22 cellular contexts compared by ENCODE assay signal in genomic region chr6:153563001-153563400, GRCh38.
A peak's percentile ranks its signal among the peaks of the same experiment; 100 is the strongest.
DNase-seq lines count a peak whose midpoint lies in the region; ATAC-seq and TF ChIP-seq lines count a peak whose summit lies in the region.
"Had no signal": no experiment of that assay in that cellular context is flagged by ENCODE, and none has a peak within 500 bp of the region (broad histone marks: within the 10 kb centered on the region; RNA-seq: fewer than 3 reads in every experiment).

No MANE protein-coding gene starts in this region.

- H3K4me3 Mint-ChIP-seq in T-helper 2 cell treated with Interferon-gamma antibody and Interleukin-4, amounts not matched to agents 5 μg/mL and 100 μg/mL, for 36 hours, result no peak overlapping the region
- H3K4me3 Mint-ChIP-seq: activated CD8-positive, alpha-beta memory T cell treated with anti-CD3 and anti-CD28 coated beads, Interleukin-2, amount 10 ng/mL, durations not matched to agents 7 days and 5 days had no signal

- no peak overlapping the region for H3K27ac ChIP-seq in A673 (ENCODE audit: low read depth, low read length, poor library complexity, severe bottlenecking)
- H3K27ac ChIP-seq in Panc1 (ENCODE audit: low read length), result no peak overlapping the region
- H3K27ac ChIP-seq: BLaER1, esophagus muscularis mucosa, spleen, tibial nerve had no signal

- H3K36me3 ChIP-seq in A673 (ENCODE audit: insufficient read depth, low read length, poor library complexity, severe bottlenecking), result no peaks in the 10 kb centered on the region
- no peaks in the 10 kb centered on the region; the same call in 1 of the 2 replicates for H3K36me3 ChIP-seq in Panc1 (ENCODE audit: control insufficient read depth, insufficient read depth, low read length)
- H3K36me3 ChIP-seq: BLaER1, esophagus muscularis mucosa, spleen, tibial nerve had no signal

- no peaks in the 10 kb centered on the region for H3K9me3 ChIP-seq in A673 (ENCODE audit: low read depth, low read length, poor library complexity, severe bottlenecking)
- H3K9me3 ChIP-seq in Panc1 (ENCODE audit: control insufficient read depth, insufficient read depth, low read depth, low read length), result no peaks in the 10 kb centered on the region
- H3K9me3 ChIP-seq: BLaER1, esophagus muscularis mucosa, spleen, tibial nerve had no signal

- in situ Hi-C loops in Panc1 (cut with HindIII; ENCODE audit: low pct_unique_long_range_greater_than_20kb, low sequenced_read_pairs), result no loop called here

- DNase-seq in A673 (ENCODE audit: low spot score) (peak; percentile 7), Panc1 (ENCODE audit: low read depth, low spot score) (no peak), fibroblast of pulmonary artery (ENCODE audit: low read depth) (no peak)
- DNase-seq in T-helper 2 cell treated with Interferon-gamma antibody and Interleukin-4, amounts not matched to agents 5 μg/mL and 100 μg/mL, for 36 hours (ENCODE audit: low spot score), result no peak
- DNase-seq in central memory CD4-positive, alpha-beta T cell, result no peak
- DNase-seq: activated CD8-positive, alpha-beta memory T cell treated with anti-CD3 and anti-CD28 coated beads, Interleukin-2, amount 10 ng/mL, durations not matched to agents 7 days and 5 days; activated T-cell treated with anti-CD3 and anti-CD28 coated beads, Interleukin-2, amount 50 U/mL, for 48 hours; effector CD4-positive, alpha-beta T cell; hypothalamus; KBM-7; NCI-H146; right cardiac atrium; SHP77; spleen; SW 1271; T1000 had no signal

- no peak overlapping the region for H3K27ac Mint-ChIP-seq in T-helper 2 cell treated with Interferon-gamma antibody and Interleukin-4, amounts not matched to agents 5 μg/mL and 100 μg/mL, for 36 hours
- H3K27ac Mint-ChIP-seq: activated CD8-positive, alpha-beta memory T cell treated with anti-CD3 and anti-CD28 coated beads, Interleukin-2, amount 10 ng/mL, durations not matched to agents 7 days and 5 days had no signal

- H3K27me3 ChIP-seq in A673 (replicated peaks; ENCODE audit: insufficient read depth, low read depth, low read length, poor library complexity) (no peaks in the 10 kb centered on the region), Panc1 (ENCODE audit: control insufficient read depth, insufficient read depth, low read length) (no peaks in the 10 kb centered on the region)
- H3K27me3 ChIP-seq: BLaER1, esophagus muscularis mucosa, spleen, tibial nerve had no signal

- no peaks in the 10 kb centered on the region for H3K36me3 Mint-ChIP-seq in T-helper 2 cell treated with Interferon-gamma antibody and Interleukin-4, amounts not matched to agents 5 μg/mL and 100 μg/mL, for 36 hours (ENCODE audit: low read depth)
- H3K36me3 Mint-ChIP-seq: activated CD8-positive, alpha-beta memory T cell treated with anti-CD3 and anti-CD28 coated beads, Interleukin-2, amount 10 ng/mL, durations not matched to agents 7 days and 5 days had no signal

- H3K4me1 Mint-ChIP-seq in T-helper 2 cell treated with Interferon-gamma antibody and Interleukin-4, amounts not matched to agents 5 μg/mL and 100 μg/mL, for 36 hours (ENCODE audit: low read depth), result no peaks in the 10 kb centered on the region
- H3K4me1 Mint-ChIP-seq: activated CD8-positive, alpha-beta memory T cell treated with anti-CD3 and anti-CD28 coated beads, Interleukin-2, amount 10 ng/mL, durations not matched to agents 7 days and 5 days had no signal

- BruUV-seq in A673 (replicated peaks; lab: Mats Ljungman, UMichigan), result no TSS peak
- BruUV-seq in Panc1 (replicated peaks; lab: Mats Ljungman, UMichigan), result no TSS peak

- H3K4me3 ChIP-seq in A673 (ENCODE audit: low read depth, low read length, poor library complexity, severe bottlenecking) (no peak overlapping the region), Panc1 (ENCODE audit: low read depth in 2 of 2, low read length in 2 of 2) (no peak overlapping the region), fibroblast of pulmonary artery (replicated peaks; ENCODE audit: low read depth, low read length) (no peak overlapping the region)
- H3K4me3 ChIP-seq: BLaER1, esophagus muscularis mucosa, spleen, tibial nerve had no signal

- H3K4me1 ChIP-seq in A673 (ENCODE audit: insufficient read depth, low read length, poor library complexity, severe bottlenecking), result peaks cover 5% of the 10 kb centered on the region
- H3K4me1 ChIP-seq in Panc1 (ENCODE audit: control insufficient read depth, insufficient read depth, low read length), result no peaks in the 10 kb centered on the region
- H3K4me1 ChIP-seq: BLaER1, esophagus muscularis mucosa, tibial nerve had no signal

- ATAC-seq in Panc1, result no peak
- no peak for ATAC-seq in HG03025 (IDR thresholded peaks at IDR 0.05; ENCODE audit: low FRiP score, unreplicated experiment)
- no peak for ATAC-seq in GM21786 (IDR thresholded peaks at IDR 0.05; ENCODE audit: unreplicated experiment)
- ATAC-seq: activated CD8-positive, alpha-beta memory T cell treated with anti-CD3 and anti-CD28 coated beads, Interleukin-2, amount 10 ng/mL, durations not matched to agents 7 days and 5 days; right cardiac atrium had no signal

- intact Hi-C loops in A673 (cut with micrococcal nuclease; ENCODE audit: unreplicated experiment) (no loop called here), Panc1 (cut with micrococcal nuclease; ENCODE audit: unreplicated experiment) (no loop called here)

- POLR2A ChIA-PET in A673 (lab: Charles Lee; ENCODE audit: low non-redundant PET), result no interaction called here
- POLR2A ChIA-PET in Panc1 (lab: Charles Lee), result no interaction called here

- CTCF ChIA-PET in A673 (lab: Charles Lee), result no interaction called here
- CTCF ChIA-PET in Panc1 (lab: Charles Lee), result interaction anchor here (0.7 kb wide), 1 partner anchor 10 kb away, joined by 3 read pairs; no protein-coding TSS in a partner anchor

- no peaks in the 10 kb centered on the region for H3K9me3 Mint-ChIP-seq in T-helper 2 cell treated with Interferon-gamma antibody and Interleukin-4, amounts not matched to agents 5 μg/mL and 100 μg/mL, for 36 hours

- TF ChIP-seq CTCF in A673 (conservative IDR thresholded peaks at IDR 0.05; ENCODE audit: low read depth, low read length) (peak; percentile 40; the same call in 1 of the 2 replicates), GM12872 (IDR thresholded peaks at IDR 0.05; ENCODE audit: insufficient read depth, low read depth, low read length) (peak; percentile 15; the same call in 1 of the 3 replicates), Panc1 (IDR thresholded peaks at IDR 0.05) (peak; percentile 21; the same call in 1 of the 2 replicates), fibroblast of pulmonary artery (IDR thresholded peaks at IDR 0.05; ENCODE audit: low read length, missing control alignments) (peak; percentile 6)

- H3K27me3 Mint-ChIP-seq in T-helper 2 cell treated with Interferon-gamma antibody and Interleukin-4, amounts not matched to agents 5 μg/mL and 100 μg/mL, for 36 hours (ENCODE audit: low read depth), result no peaks in the 10 kb centered on the region
- H3K27me3 Mint-ChIP-seq: activated CD8-positive, alpha-beta memory T cell treated with anti-CD3 and anti-CD28 coated beads, Interleukin-2, amount 10 ng/mL, durations not matched to agents 7 days and 5 days had no signal
